1 cellular context compared by ENCODE assay signal in genomic region chr5:143629871-143630658, GRCh38.
TF ChIP-seq lines count a peak whose summit lies in the region.

No MANE protein-coding gene starts in this region.

TF ChIP-seq in HepG2, 621 proteins besides CTCF, POLR2A, EP300 and RAD21 (continued from another document and continues in another):
- no peak for TF ChIP-seq BORCS8-MEF2B (CRISPR knock-in tag; IDR thresholded peaks at IDR 0.05)
- TF ChIP-seq ZNF556 (CRISPR knock-in tag; IDR thresholded peaks at IDR 0.05; ENCODE audit: borderline replicate concordance) = no peak
- TF ChIP-seq ZNF121 (CRISPR knock-in tag; IDR thresholded peaks at IDR 0.05) = no peak
- TF ChIP-seq ELF3 (CRISPR knock-in tag; IDR thresholded peaks at IDR 0.05) = peak; percentile 84
- TF ChIP-seq IRX3 (CRISPR knock-in tag; IDR thresholded peaks at IDR 0.05; ENCODE audit: borderline replicate concordance, low read depth) = no peak
- TF ChIP-seq ZNF510 (CRISPR knock-in tag; IDR thresholded peaks at IDR 0.05; ENCODE audit: low read depth) = no peak
- TF ChIP-seq ZSCAN5A (CRISPR knock-in tag; IDR thresholded peaks at IDR 0.05; ENCODE audit: borderline replicate concordance) = no peak
- TF ChIP-seq BCL6 (CRISPR knock-in tag; IDR thresholded peaks at IDR 0.05) = peak; percentile 75
- no peak for TF ChIP-seq IRF1 (CRISPR knock-in tag; IDR thresholded peaks at IDR 0.05; ENCODE audit: low read depth)
- TF ChIP-seq GPN1 (CRISPR knock-in tag; IDR thresholded peaks at IDR 0.05; ENCODE audit: borderline replicate concordance) = no peak
- no peak for TF ChIP-seq KDM5A (IDR thresholded peaks at IDR 0.05; ENCODE audit: borderline replicate concordance, low read length)
- peak; percentile 61; the same call in 1 of the 2 replicates for TF ChIP-seq ATF1 (CRISPR knock-in tag; IDR thresholded peaks at IDR 0.05)
- peak; percentile 56; the same call in 1 of the 2 replicates for TF ChIP-seq KDM6A (CRISPR knock-in tag; IDR thresholded peaks at IDR 0.05; ENCODE audit: low read depth)
- no peak for TF ChIP-seq ZNF44 (CRISPR knock-in tag; IDR thresholded peaks at IDR 0.05)
- TF ChIP-seq ZNF335 (CRISPR knock-in tag; IDR thresholded peaks at IDR 0.05) = peak; percentile 69; the same call in 1 of the 2 replicates
- no peak for TF ChIP-seq ZNF17 (CRISPR knock-in tag; IDR thresholded peaks at IDR 0.05)
- no peak for TF ChIP-seq ZBTB40 (IDR thresholded peaks at IDR 0.05)
- no peak for TF ChIP-seq ZBTB40 (CRISPR knock-in tag; IDR thresholded peaks at IDR 0.05)
- TF ChIP-seq AKNA (CRISPR knock-in tag; IDR thresholded peaks at IDR 0.05; ENCODE audit: borderline replicate concordance) = no peak
- no peak for TF ChIP-seq JDP2 (CRISPR knock-in tag; IDR thresholded peaks at IDR 0.05; ENCODE audit: borderline replicate concordance)
- no peak for TF ChIP-seq SMC3 (IDR thresholded peaks at IDR 0.05; ENCODE audit: low read length)
- no peak for TF ChIP-seq U2AF2 (IDR thresholded peaks at IDR 0.05; ENCODE audit: low read depth, low read length)
- TF ChIP-seq ZFP1 (CRISPR knock-in tag; IDR thresholded peaks at IDR 0.05) = no peak
- TF ChIP-seq ZBTB43 (CRISPR knock-in tag; conservative IDR thresholded peaks at IDR 0.05) = no peak
- no peak for TF ChIP-seq ZBTB38 (CRISPR knock-in tag; IDR thresholded peaks at IDR 0.05)
- TF ChIP-seq ZFP37 (CRISPR knock-in tag; IDR thresholded peaks at IDR 0.05; ENCODE audit: borderline replicate concordance) = 0 out of 2 replicates have a peak, but pooled peaks have one; percentile 29
- TF ChIP-seq HOXD1 (CRISPR knock-in tag; IDR thresholded peaks at IDR 0.05) = no peak
- TF ChIP-seq E2F5 (CRISPR knock-in tag; conservative IDR thresholded peaks at IDR 0.05) = no peak
- TF ChIP-seq REST (IDR thresholded peaks at IDR 0.05; ENCODE audit: borderline replicate concordance in 1 of 2, low read depth in 1 of 2, low read length in 2 of 2) = no peak
- no peak for TF ChIP-seq BRF2 (CRISPR knock-in tag; IDR thresholded peaks at IDR 0.05)
- TF ChIP-seq ARID2 (CRISPR knock-in tag; IDR thresholded peaks at IDR 0.05; ENCODE audit: borderline replicate concordance) = no peak
